Comparison of ENCODE assay signal across 26 cellular contexts in genomic region chr13:79703772-79704171, GRCh38.
DNase-seq lines count a peak whose midpoint lies in the region; ATAC-seq, FAIRE-seq and TF ChIP-seq lines count a peak whose summit lies in the region.
"Had no signal": no experiment of that assay in that cellular context is flagged by ENCODE, and none has a peak within 500 bp of the region (broad histone marks: within the 10 kb centered on the region; RNA-seq: fewer than 3 reads in every experiment).

No MANE protein-coding gene starts in this region.

- H3K27me3 ChIP-seq in HepG2 (ENCODE audit: control insufficient read depth in 1 of 2, insufficient read depth in 2 of 2, low read length in 2 of 2), result no peaks in the 10 kb centered on the region
- H3K27me3 ChIP-seq: left lung had no signal

- ATAC-seq in GM19324 (IDR thresholded peaks at IDR 0.05; ENCODE audit: low FRiP score, unreplicated experiment) (peak; percentile 60), GM21529 (IDR thresholded peaks at IDR 0.05; ENCODE audit: unreplicated experiment) (peak; percentile 89), HG03175 (IDR thresholded peaks at IDR 0.05; ENCODE audit: unreplicated experiment) (peak; percentile 69), HepG2 (no peak)
- ATAC-seq: left lung, natural killer cell, T-helper 17 cell had no signal

- WGBS in HepG2 (ENCODE audit: low lambda C conversion rate), result 29% methylated on average over 1 of the region's 1 CpG

- H2AFZ ChIP-seq in HepG2 (ENCODE audit: low read length), result no peak overlapping the region

- H3K27ac Mint-ChIP-seq in nephron progenitor cell, result peak overlapping the region; percentile 18
- H3K27ac Mint-ChIP-seq: activated naive CD8-positive, alpha-beta T cell treated with anti-CD3 and anti-CD28 coated beads, Interleukin-2, amount 10 ng/mL, durations not matched to agents 7 days and 5 days; activated T-helper 2 cell treated with anti-CD3 and anti-CD28 coated beads, Interferon-gamma antibody, Interleukin-2, Interleukin-4, amounts not matched to agents 10 μg/mL and 5 μg/mL and 100 μg/mL, durations not matched to agents 14 hours and 24 hours and 36 hours; CD4-positive, alpha-beta T cell; immature natural killer cell; mesothelial cell of epicardium; natural killer cell; T-helper 17 cell had no signal

- in situ Hi-C loops in HepG2 (cut with HindIII; ENCODE audit: extremely low pct_ligation_motif_present, low pct_unique_long_range_greater_than_20kb), result no loop called here

- no peaks in the 10 kb centered on the region for H3K36me3 Mint-ChIP-seq in nephron progenitor cell (ENCODE audit: low read depth)
- H3K36me3 Mint-ChIP-seq: activated naive CD8-positive, alpha-beta T cell treated with anti-CD3 and anti-CD28 coated beads, Interleukin-2, amount 10 ng/mL, durations not matched to agents 7 days and 5 days; immature natural killer cell; mesothelial cell of epicardium; natural killer cell had no signal

- no peak overlapping the region for H3K9ac ChIP-seq in HepG2 (ENCODE audit: insufficient read depth, low read depth, low read length)

- H3K9me3 Mint-ChIP-seq in nephron progenitor cell, result no peaks in the 10 kb centered on the region
- H3K9me3 Mint-ChIP-seq: activated naive CD8-positive, alpha-beta T cell treated with anti-CD3 and anti-CD28 coated beads, Interleukin-2, amount 10 ng/mL, durations not matched to agents 7 days and 5 days; activated T-helper 2 cell treated with anti-CD3 and anti-CD28 coated beads, Interferon-gamma antibody, Interleukin-2, Interleukin-4, amounts not matched to agents 10 μg/mL and 5 μg/mL and 100 μg/mL, durations not matched to agents 14 hours and 24 hours and 36 hours; CD4-positive, alpha-beta T cell; central memory CD8-positive, alpha-beta T cell had no signal

- no peak overlapping the region for H3K4me3 Mint-ChIP-seq in nephron progenitor cell
- H3K4me3 Mint-ChIP-seq: activated naive CD8-positive, alpha-beta T cell treated with anti-CD3 and anti-CD28 coated beads, Interleukin-2, amount 10 ng/mL, durations not matched to agents 7 days and 5 days; CD4-positive, alpha-beta T cell; central memory CD8-positive, alpha-beta T cell; immature natural killer cell; mesothelial cell of epicardium; natural killer cell; T-helper 17 cell had no signal

- CTCF ChIA-PET in HepG2 (lab: Yijun Ruan, JAX; ENCODE audit: low intra/inter-chr PET ratio, low total read pairs), result no interaction called here

- no peak for TF ChIP-seq EP300 in HepG2 (IDR thresholded peaks at IDR 0.05; ENCODE audit: low read depth in 2 of 2, low read length in 2 of 2)
- no peak for TF ChIP-seq EP300 in HepG2 (CRISPR knock-in tag; IDR thresholded peaks at IDR 0.05; ENCODE audit: borderline replicate concordance)

- TF ChIP-seq CTCF in nephron progenitor cell (IDR thresholded peaks at IDR 0.05), result no peak
- no peak for TF ChIP-seq CTCF in HepG2 (CRISPR knock-in tag; IDR thresholded peaks at IDR 0.05)

- H3K4me1 ChIP-seq in HepG2 (ENCODE audit: insufficient read depth, low read length), result no peaks in the 10 kb centered on the region
- H3K4me1 ChIP-seq: left lung had no signal

- no peaks in the 10 kb centered on the region for H3K36me3 ChIP-seq in HepG2 (replicated peaks in 1 of 2; ENCODE audit: control insufficient read depth in 1 of 2, insufficient read depth in 2 of 2, low read length in 2 of 2)
- H3K36me3 ChIP-seq: left lung, thoracic aorta had no signal

- no peak overlapping the region for H3K4me2 ChIP-seq in HepG2 (ENCODE audit: low read depth, low read length)

- no peaks in the 10 kb centered on the region for H3K9me3 ChIP-seq in HepG2 (ENCODE audit: low read length)
- H3K9me3 ChIP-seq: left lung, thoracic aorta had no signal

- no peaks in the 10 kb centered on the region for H3K27me3 Mint-ChIP-seq in nephron progenitor cell (ENCODE audit: low read depth, poor library complexity)
- H3K27me3 Mint-ChIP-seq: activated naive CD8-positive, alpha-beta T cell treated with anti-CD3 and anti-CD28 coated beads, Interleukin-2, amount 10 ng/mL, durations not matched to agents 7 days and 5 days; CD4-positive, alpha-beta T cell; central memory CD8-positive, alpha-beta T cell; T-helper 17 cell had no signal

- no peaks in the 10 kb centered on the region for H3K79me2 ChIP-seq in HepG2 (ENCODE audit: insufficient read depth, low read length)

- BruUV-seq in HepG2 (replicated peaks; lab: Mats Ljungman, UMichigan), result no TSS peak

- no peak for FAIRE-seq in GM12891 (lab: Jason Lieb, UNC)
- no peak for FAIRE-seq in HepG2 (lab: Jason Lieb, UNC)
- FAIRE-seq: GM18507, H1 had no signal

- H3K4me1 Mint-ChIP-seq in nephron progenitor cell, result no peaks in the 10 kb centered on the region
- H3K4me1 Mint-ChIP-seq: activated naive CD8-positive, alpha-beta T cell treated with anti-CD3 and anti-CD28 coated beads, Interleukin-2, amount 10 ng/mL, durations not matched to agents 7 days and 5 days; central memory CD8-positive, alpha-beta T cell; immature natural killer cell; natural killer cell; T-helper 17 cell had no signal

- POLR2A ChIA-PET in HepG2 (lab: Yijun Ruan, JAX), result no interaction called here

- no peak overlapping the region for H3K4me3 ChIP-seq in HepG2 (replicated peaks in 1 of 3; ENCODE audit: insufficient read depth in 1 of 3, low read depth in 2 of 3, low read length in 3 of 3)
- H3K4me3 ChIP-seq: left lung, thoracic aorta had no signal

- intact Hi-C loops in HepG2 (cut with micrococcal nuclease; ENCODE audit: unreplicated experiment), result no loop called here

- no peak for TF ChIP-seq POLR2A in GM12891 (IDR thresholded peaks at IDR 0.05; ENCODE audit: low read depth, low read length)
- TF ChIP-seq POLR2A in HepG2 (IDR thresholded peaks at IDR 0.05; ENCODE audit: insufficient read depth in 1 of 2, low read depth in 2 of 2, low read length in 2 of 2), result no peak

- no peak overlapping the region for H3K27ac ChIP-seq in HepG2 (ENCODE audit: extremely low read length, insufficient read depth, low read length)
- H3K27ac ChIP-seq: left lung, thoracic aorta had no signal

- DNase-seq in nephron progenitor cell, result no peak
- DNase-seq in activated CD4-positive, alpha-beta T cell treated with anti-CD3 and anti-CD28 coated beads, Interleukin-2, amount 50 U/mL, for 4 hours, result no peak
- no peak for DNase-seq in GM12891 (ENCODE audit: insufficient read length, low spot score)
- no peak for DNase-seq in HepG2 (ENCODE audit: low spot score)
- DNase-seq: activated CD4-positive, alpha-beta T cell treated with anti-CD3 and anti-CD28 coated beads, Interleukin-2, amount 50 U/mL, for 1 hour; activated naive CD8-positive, alpha-beta T cell treated with anti-CD3 and anti-CD28 coated beads, Interleukin-2, amount 10 ng/mL, durations not matched to agents 7 days and 5 days; CD4-positive, alpha-beta T cell; immature natural killer cell; KG1; left lung; MV-4-11; natural killer cell; NCI-H1694 treated with DMSO at 0.1 percent for 48 hours; NCI-H526 treated with DMSO at 0.1 percent for 48 hours; stimulated activated CD4-positive, alpha-beta T cell treated with anti-CD3 and anti-CD28 coated beads, Interleukin-4, amount 100 ng/mL, for 24 hours; stimulated activated naive CD4-positive, alpha-beta T cell treated with Interleukin-2 at 50 U/mL for 16 hours; T-helper 17 cell had no signal

- TF ChIP-seq RAD21 in HepG2 (CRISPR knock-in tag; IDR thresholded peaks at IDR 0.05), result no peak

- H4K20me1 ChIP-seq in HepG2 (ENCODE audit: insufficient read depth, low read length), result no peaks in the 10 kb centered on the region

TF ChIP-seq in GM12891, 5 proteins besides CTCF, POLR2A, EP300 and RAD21:
- TF ChIP-seq POU2F2 (IDR thresholded peaks at IDR 0.05; ENCODE audit: low read depth, low read length) (no peak), TAF1 (IDR thresholded peaks at IDR 0.05; ENCODE audit: low read depth, low read length) (no peak), PAX5 (IDR thresholded peaks at IDR 0.05; ENCODE audit: insufficient read depth, low read length, severe bottlenecking) (no peak), SPI1 (IDR thresholded peaks at IDR 0.05; ENCODE audit: low read depth, low read length) (no peak), POLR2AphosphoS5 (IDR thresholded peaks at IDR 0.05; ENCODE audit: low read depth, low read length) (no peak)

TF ChIP-seq in HepG2, 621 proteins besides CTCF, POLR2A, EP300 and RAD21 (continues in another document):
- TF ChIP-seq SP1 (IDR thresholded peaks at IDR 0.05), result no peak
- no peak for TF ChIP-seq SP1 (CRISPR knock-in tag; IDR thresholded peaks at IDR 0.05)
- no peak for TF ChIP-seq BRCA1 (CRISPR knock-in tag; IDR thresholded peaks at IDR 0.05)
